1 cellular context compared by ENCODE assay signal in the genomic region with DNA sequence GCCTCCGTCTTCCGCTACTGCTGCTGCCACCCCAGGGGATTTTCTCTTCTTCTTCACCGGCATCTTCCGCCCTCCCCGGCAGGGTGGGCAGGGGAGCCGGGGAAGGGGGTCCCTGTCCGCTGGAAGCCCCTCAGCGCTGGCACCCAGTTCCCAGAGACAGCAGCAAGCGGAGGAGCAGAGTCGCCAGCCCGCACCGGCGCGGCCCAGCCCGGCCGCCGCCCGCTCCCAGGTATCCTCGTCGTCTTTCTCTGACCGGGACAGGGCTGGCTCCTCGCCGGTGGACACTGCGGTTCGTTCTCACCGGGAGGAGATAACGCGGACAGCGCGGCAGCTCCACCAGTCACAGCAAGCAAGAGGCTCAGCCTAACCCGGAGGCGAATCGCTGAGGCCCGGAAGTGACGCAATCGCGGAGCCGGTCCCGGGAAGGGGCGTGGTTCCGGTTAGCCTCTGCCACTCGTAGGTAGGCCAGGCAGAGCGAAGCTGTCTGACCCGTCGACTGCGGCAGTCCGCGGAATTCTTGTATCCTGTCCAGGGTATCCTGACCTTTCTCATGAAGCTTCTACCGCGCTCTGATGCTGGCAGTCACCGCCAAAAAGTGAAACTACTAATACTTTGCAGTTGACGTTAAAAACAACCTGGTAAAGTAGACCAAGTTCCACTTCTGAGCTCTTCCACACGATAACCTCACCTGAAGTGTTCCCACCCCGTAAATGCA.
TF ChIP-seq lines count a peak whose summit lies in the region.

DCUN1D5 (minus strand) TSS at position 351 of the 715 bp plus-strand sequence; CDS start at position 63, 288 bp downstream.

TF ChIP-seq in HepG2, 621 proteins besides CTCF, POLR2A, EP300 and RAD21 (continued from another document and continues in another):
- TF ChIP-seq, protein P1, sequence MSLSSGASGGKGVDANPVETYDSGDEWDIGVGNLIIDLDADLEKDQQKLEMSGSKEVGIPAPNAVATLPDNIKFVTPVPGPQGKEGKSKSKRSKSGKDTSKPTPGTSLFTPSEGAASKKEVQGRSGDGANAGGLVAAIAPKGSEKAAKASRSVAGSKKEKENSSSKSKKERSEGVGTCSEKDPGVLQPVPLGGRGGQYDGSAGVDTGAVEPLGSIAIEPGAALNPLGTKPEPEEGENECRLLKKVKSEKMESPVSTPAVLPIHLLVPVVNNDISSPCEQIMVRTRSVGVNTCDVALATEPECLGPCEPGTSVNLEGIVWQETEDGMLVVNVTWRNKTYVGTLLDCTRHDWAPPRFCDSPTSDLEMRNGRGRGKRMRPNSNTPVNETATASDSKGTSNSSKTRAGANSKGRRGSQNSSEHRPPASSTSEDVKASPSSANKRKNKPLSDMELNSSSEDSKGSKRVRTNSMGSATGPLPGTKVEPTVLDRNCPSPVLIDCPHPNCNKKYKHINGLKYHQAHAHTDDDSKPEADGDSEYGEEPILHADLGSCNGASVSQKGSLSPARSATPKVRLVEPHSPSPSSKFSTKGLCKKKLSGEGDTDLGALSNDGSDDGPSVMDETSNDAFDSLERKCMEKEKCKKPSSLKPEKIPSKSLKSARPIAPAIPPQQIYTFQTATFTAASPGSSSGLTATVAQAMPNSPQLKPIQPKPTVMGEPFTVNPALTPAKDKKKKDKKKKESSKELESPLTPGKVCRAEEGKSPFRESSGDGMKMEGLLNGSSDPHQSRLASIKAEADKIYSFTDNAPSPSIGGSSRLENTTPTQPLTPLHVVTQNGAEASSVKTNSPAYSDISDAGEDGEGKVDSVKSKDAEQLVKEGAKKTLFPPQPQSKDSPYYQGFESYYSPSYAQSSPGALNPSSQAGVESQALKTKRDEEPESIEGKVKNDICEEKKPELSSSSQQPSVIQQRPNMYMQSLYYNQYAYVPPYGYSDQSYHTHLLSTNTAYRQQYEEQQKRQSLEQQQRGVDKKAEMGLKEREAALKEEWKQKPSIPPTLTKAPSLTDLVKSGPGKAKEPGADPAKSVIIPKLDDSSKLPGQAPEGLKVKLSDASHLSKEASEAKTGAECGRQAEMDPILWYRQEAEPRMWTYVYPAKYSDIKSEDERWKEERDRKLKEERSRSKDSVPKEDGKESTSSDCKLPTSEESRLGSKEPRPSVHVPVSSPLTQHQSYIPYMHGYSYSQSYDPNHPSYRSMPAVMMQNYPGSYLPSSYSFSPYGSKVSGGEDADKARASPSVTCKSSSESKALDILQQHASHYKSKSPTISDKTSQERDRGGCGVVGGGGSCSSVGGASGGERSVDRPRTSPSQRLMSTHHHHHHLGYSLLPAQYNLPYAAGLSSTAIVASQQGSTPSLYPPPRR (CRISPR knock-in tag; IDR thresholded peaks at IDR 0.05; ENCODE audit: borderline replicate concordance): no peak
- TF ChIP-seq MIXL1 (CRISPR knock-in tag; IDR thresholded peaks at IDR 0.05): peak; percentile 67; the same call in 1 of the 2 replicates
- TF ChIP-seq ZNF598 (CRISPR knock-in tag; IDR thresholded peaks at IDR 0.05; ENCODE audit: borderline replicate concordance): peak; percentile 76; the same call in 1 of the 2 replicates
- no peak for TF ChIP-seq TAF15 (IDR thresholded peaks at IDR 0.05; ENCODE audit: low read depth, low read length, poor library complexity, severe bottlenecking)
- TF ChIP-seq SOX6 (IDR thresholded peaks at IDR 0.05): no peak
- TF ChIP-seq SOX6 (CRISPR knock-in tag; IDR thresholded peaks at IDR 0.05): no peak
- TF ChIP-seq ZNF101 (CRISPR knock-in tag; IDR thresholded peaks at IDR 0.05; ENCODE audit: borderline replicate concordance, low read depth): no peak
- peak; percentile 78; the same call in 1 of the 2 replicates for TF ChIP-seq ZFP37 (CRISPR knock-in tag; IDR thresholded peaks at IDR 0.05; ENCODE audit: borderline replicate concordance)
- peak; percentile 88 for TF ChIP-seq TBX2 (CRISPR knock-in tag; IDR thresholded peaks at IDR 0.05; ENCODE audit: borderline replicate concordance)
- TF ChIP-seq KDM2A (CRISPR knock-in tag; IDR thresholded peaks at IDR 0.05; ENCODE audit: borderline replicate concordance, low read depth): peak; percentile 93
- TF ChIP-seq ZNF788 (CRISPR knock-in tag; IDR thresholded peaks at IDR 0.05; ENCODE audit: borderline replicate concordance): peak; percentile 85; the same call in 1 of the 2 replicates
- TF ChIP-seq CHCHD3 (CRISPR knock-in tag; IDR thresholded peaks at IDR 0.05): no peak
- TF ChIP-seq RBAK (CRISPR knock-in tag; IDR thresholded peaks at IDR 0.05): no peak
- TF ChIP-seq ZNF687 (CRISPR knock-in tag; IDR thresholded peaks at IDR 0.05): peak; percentile 95
- peak; percentile 70; the same call in 1 of the 2 replicates for TF ChIP-seq BRCA1 (CRISPR knock-in tag; IDR thresholded peaks at IDR 0.05)
- no peak for TF ChIP-seq TBX3 (IDR thresholded peaks at IDR 0.05; ENCODE audit: borderline replicate concordance)
- no peak for TF ChIP-seq RNF219 (CRISPR knock-in tag; IDR thresholded peaks at IDR 0.05)
- peak; percentile 46 for TF ChIP-seq ZNF441 (CRISPR knock-in tag; IDR thresholded peaks at IDR 0.05; ENCODE audit: borderline replicate concordance)
- TF ChIP-seq ZNF484 (CRISPR knock-in tag; IDR thresholded peaks at IDR 0.05; ENCODE audit: borderline replicate concordance, low read depth): no peak
- TF ChIP-seq, protein P2, sequence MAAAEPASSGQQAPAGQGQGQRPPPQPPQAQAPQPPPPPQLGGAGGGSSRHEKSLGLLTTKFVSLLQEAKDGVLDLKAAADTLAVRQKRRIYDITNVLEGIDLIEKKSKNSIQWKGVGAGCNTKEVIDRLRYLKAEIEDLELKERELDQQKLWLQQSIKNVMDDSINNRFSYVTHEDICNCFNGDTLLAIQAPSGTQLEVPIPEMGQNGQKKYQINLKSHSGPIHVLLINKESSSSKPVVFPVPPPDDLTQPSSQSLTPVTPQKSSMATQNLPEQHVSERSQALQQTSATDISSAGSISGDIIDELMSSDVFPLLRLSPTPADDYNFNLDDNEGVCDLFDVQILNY (CRISPR knock-in tag; conservative IDR thresholded peaks at IDR 0.05): no peak
- peak; percentile 85 for TF ChIP-seq ATF7 (IDR thresholded peaks at IDR 0.05)
- no peak for TF ChIP-seq ATF7 (CRISPR knock-in tag; IDR thresholded peaks at IDR 0.05)
- no peak for TF ChIP-seq HHEX (CRISPR knock-in tag; IDR thresholded peaks at IDR 0.05)
- TF ChIP-seq NR2F6 (IDR thresholded peaks at IDR 0.05): no peak
- TF ChIP-seq NR2F6 (CRISPR knock-in tag; IDR thresholded peaks at IDR 0.05): peak; percentile 39; the same call in 1 of the 2 replicates
- TF ChIP-seq ZSCAN5A (CRISPR knock-in tag; IDR thresholded peaks at IDR 0.05; ENCODE audit: borderline replicate concordance): no peak
- TF ChIP-seq YEATS4 (CRISPR knock-in tag; IDR thresholded peaks at IDR 0.05; ENCODE audit: borderline replicate concordance): peak; percentile 40; the same call in 1 of the 2 replicates
- TF ChIP-seq EEA1 (CRISPR knock-in tag; IDR thresholded peaks at IDR 0.05; ENCODE audit: borderline replicate concordance): peak; percentile 34; the same call in 1 of the 2 replicates
- TF ChIP-seq POLR2AphosphoS2 (IDR thresholded peaks at IDR 0.05; ENCODE audit: low read depth, low read length): no peak
- TF ChIP-seq, protein P3, sequence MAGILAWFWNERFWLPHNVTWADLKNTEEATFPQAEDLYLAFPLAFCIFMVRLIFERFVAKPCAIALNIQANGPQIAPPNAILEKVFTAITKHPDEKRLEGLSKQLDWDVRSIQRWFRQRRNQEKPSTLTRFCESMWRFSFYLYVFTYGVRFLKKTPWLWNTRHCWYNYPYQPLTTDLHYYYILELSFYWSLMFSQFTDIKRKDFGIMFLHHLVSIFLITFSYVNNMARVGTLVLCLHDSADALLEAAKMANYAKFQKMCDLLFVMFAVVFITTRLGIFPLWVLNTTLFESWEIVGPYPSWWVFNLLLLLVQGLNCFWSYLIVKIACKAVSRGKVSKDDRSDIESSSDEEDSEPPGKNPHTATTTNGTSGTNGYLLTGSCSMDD (CRISPR knock-in tag; IDR thresholded peaks at IDR 0.05): no peak
- TF ChIP-seq, protein P4, sequence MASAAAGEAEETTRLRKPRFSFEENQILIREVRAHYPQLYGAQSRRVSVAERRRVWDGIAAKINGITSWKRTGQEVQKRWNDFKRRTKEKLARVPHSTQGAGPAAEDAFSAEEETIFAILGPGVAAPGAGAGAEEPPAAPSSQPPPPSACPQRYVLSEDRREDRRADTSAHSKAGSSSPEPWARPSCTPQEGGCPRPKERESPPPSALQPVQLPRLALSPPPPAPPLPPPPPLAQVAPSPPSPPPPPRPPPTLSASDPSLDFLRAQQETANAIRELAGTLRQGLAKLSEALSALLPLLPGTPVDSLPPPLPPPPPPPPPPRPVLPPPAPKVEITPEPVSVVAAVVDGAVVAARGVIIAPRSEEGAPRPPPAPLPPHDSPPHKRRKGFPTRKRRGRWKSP (CRISPR knock-in tag; IDR thresholded peaks at IDR 0.05): 0 out of 2 replicates have a peak, but pooled peaks have one; percentile 40
- TF ChIP-seq, protein P5, sequence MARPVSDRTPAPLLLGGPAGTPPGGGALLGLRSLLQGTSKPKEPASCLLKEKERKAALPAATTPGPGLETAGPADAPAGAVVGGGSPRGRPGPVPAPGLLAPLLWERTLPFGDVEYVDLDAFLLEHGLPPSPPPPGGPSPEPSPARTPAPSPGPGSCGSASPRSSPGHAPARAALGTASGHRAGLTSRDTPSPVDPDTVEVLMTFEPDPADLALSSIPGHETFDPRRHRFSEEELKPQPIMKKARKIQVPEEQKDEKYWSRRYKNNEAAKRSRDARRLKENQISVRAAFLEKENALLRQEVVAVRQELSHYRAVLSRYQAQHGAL (CRISPR knock-in tag; IDR thresholded peaks at IDR 0.05; ENCODE audit: not compliant biosample characterization): no peak
- TF ChIP-seq ZNF124 (CRISPR knock-in tag; IDR thresholded peaks at IDR 0.05): peak; percentile 57; the same call in 1 of the 2 replicates
- no peak for TF ChIP-seq CENPX (CRISPR knock-in tag; IDR thresholded peaks at IDR 0.05)
- no peak for TF ChIP-seq ZNF20 (CRISPR knock-in tag; IDR thresholded peaks at IDR 0.05)
- 0 out of 2 replicates have a peak, but pooled peaks have one; percentile 44 for TF ChIP-seq TIGD3 (CRISPR knock-in tag; IDR thresholded peaks at IDR 0.05; ENCODE audit: borderline replicate concordance)
- peak; percentile 53 for TF ChIP-seq HNRNPK (IDR thresholded peaks at IDR 0.05; ENCODE audit: low read depth, low read length, poor library complexity, severe bottlenecking)
- no peak for TF ChIP-seq MAFG (CRISPR knock-in tag; IDR thresholded peaks at IDR 0.05)
- 0 out of 2 replicates have a peak, but pooled peaks have one; percentile 30 for TF ChIP-seq GATA4 (IDR thresholded peaks at IDR 0.05; ENCODE audit: borderline replicate concordance, low read depth)
- no peak for TF ChIP-seq JUN (CRISPR knock-in tag; IDR thresholded peaks at IDR 0.05)
- no peak for TF ChIP-seq ZFP36 (IDR thresholded peaks at IDR 0.05; ENCODE audit: borderline replicate concordance, low read depth, low read length, partially characterized antibody)
